In genomic region chr1:53316058-53316741, GRCh38 we compare ENCODE assay signal across 14 cellular contexts. TPM values are rescaled to one million over a fixed set of nuclear protein-coding genes. Genes with fewer than 3 reads are reported as not detected.
DNase-seq lines count a peak whose midpoint lies in the region; ATAC-seq and TF ChIP-seq lines count a peak whose summit lies in the region.
"Had no signal": no experiment of that assay in that cellular context is flagged by ENCODE, and none has a peak within 500 bp of the region (broad histone marks: within the 10 kb centered on the region; RNA-seq: fewer than 3 reads in every experiment).

No MANE protein-coding gene starts in this region.

- TF ChIP-seq CTCF in OCI-LY3 (IDR thresholded peaks at IDR 0.05; ENCODE audit: low read depth, low read length) (no peak), Caco-2 (IDR thresholded peaks at IDR 0.05; ENCODE audit: insufficient read depth in 1 of 2, low read depth in 1 of 2, low read length in 1 of 2, severe bottlenecking in 1 of 2, unreplicated experiment in 1 of 2) (no peak)

- 0 out of 2 replicates have a peak, but pooled peaks cover 3% of the 10 kb centered on the region for H4K20me1 ChIP-seq in OCI-LY3 (ENCODE audit: insufficient read depth, low read length)

- H3K4me3 ChIP-seq in OCI-LY3 (ENCODE audit: low read length) (peak overlapping the region; percentile 33; the same call in 1 of the 2 replicates), Caco-2 (ENCODE audit: low read depth, low read length) (no peak overlapping the region)
- H3K4me3 ChIP-seq: gastrocnemius medialis, upper lobe of left lung had no signal

- peak overlapping the region; percentile 69 for H3K27ac ChIP-seq in OCI-LY3 (ENCODE audit: low read length)
- H3K27ac ChIP-seq: gastrocnemius medialis, upper lobe of left lung had no signal

- H3K36me3 Mint-ChIP-seq in stimulated activated naive B cell treated with anti-CD40 and anti-IgM and Interleukin-4, amounts not matched to agents 10 μg/mL and 1 μg/mL and 100 μg/mL, for 72 hours: peaks cover 63 to 87% of the 10 kb centered on the region in 2 donors
- H3K36me3 Mint-ChIP-seq in Caco-2 (ENCODE audit: insufficient read depth, unreplicated experiment): no peaks in the 10 kb centered on the region

- H3K4me3 Mint-ChIP-seq in stimulated activated naive B cell treated with anti-CD40 and anti-IgM and Interleukin-4, amounts not matched to agents 10 μg/mL and 1 μg/mL and 100 μg/mL, for 72 hours: peak overlapping the region; percentile 21 to 23
- no peak overlapping the region for H3K4me3 Mint-ChIP-seq in Caco-2 (ENCODE audit: unreplicated experiment)
- H3K4me3 Mint-ChIP-seq: naive thymus-derived CD4-positive, alpha-beta T cell had no signal

- peaks cover 25% of the 10 kb centered on the region for H3K36me3 ChIP-seq in OCI-LY3 (replicated peaks; ENCODE audit: low read depth, low read length)
- no peaks in the 10 kb centered on the region for H3K36me3 ChIP-seq in Caco-2 (ENCODE audit: control insufficient read depth, insufficient read depth, low read length)
- H3K36me3 ChIP-seq: gastrocnemius medialis, upper lobe of left lung had no signal

- DNase-seq in Right ventricle myocardium inferior (ENCODE audit: missing footprints): peak; percentile 8
- DNase-seq in Right ventricle myocardium superior: no peak
- peak; percentile 32 for DNase-seq in foreskin melanocyte
- DNase-seq in stimulated activated naive B cell treated with anti-CD40 and anti-IgM and Interleukin-4, amounts not matched to agents 10 μg/mL and 1 μg/mL and 100 μg/mL, for 72 hours: no peak
- DNase-seq in Caco-2: no peak
- DNase-seq: gastrocnemius medialis; Karpas-422; naive thymus-derived CD4-positive, alpha-beta T cell; OCI-M1; stimulated activated CD4-positive, alpha-beta T cell treated with anti-CD3 and anti-CD28 coated beads, Interleukin-4, amount 100 ng/mL, for 24 hours; upper lobe of left lung had no signal

- intact Hi-C loops in Right ventricle myocardium inferior (cut with DNase I): no loop called here
- intact Hi-C loops in Right ventricle myocardium superior (cut with DNase I): no loop called here
- intact Hi-C loops in Caco-2 (cut with micrococcal nuclease; ENCODE audit: unreplicated experiment): no loop called here

- CTCF ChIA-PET in Caco-2 (lab: Charles Lee): interaction anchor here (0.7 kb wide), 1 partner anchor 77 kb away, joined by 3 read pairs; no protein-coding TSS in a partner anchor

- H3K27me3 Mint-ChIP-seq in stimulated activated naive B cell treated with anti-CD40 and anti-IgM and Interleukin-4, amounts not matched to agents 10 μg/mL and 1 μg/mL and 100 μg/mL, for 72 hours: no peaks in the 10 kb centered on the region
- H3K27me3 Mint-ChIP-seq in Caco-2 (ENCODE audit: insufficient read depth, unreplicated experiment): no peaks in the 10 kb centered on the region
- H3K27me3 Mint-ChIP-seq: naive thymus-derived CD4-positive, alpha-beta T cell had no signal

- H3K4me1 ChIP-seq in OCI-LY3 (ENCODE audit: low read length) (peaks cover 29% of the 10 kb centered on the region), Caco-2 (no peaks in the 10 kb centered on the region)

- H2AFZ ChIP-seq in OCI-LY3 (ENCODE audit: low read depth, low read length): no peak overlapping the region

- no peaks in the 10 kb centered on the region for H3K9me3 ChIP-seq in OCI-LY3 (ENCODE audit: insufficient read depth, low read length)
- no peaks in the 10 kb centered on the region for H3K9me3 ChIP-seq in Caco-2
- H3K9me3 ChIP-seq: gastrocnemius medialis, upper lobe of left lung had no signal

- peaks cover 42 to 78% of the 10 kb centered on the region in 2 donors for H3K4me1 Mint-ChIP-seq in stimulated activated naive B cell treated with anti-CD40 and anti-IgM and Interleukin-4, amounts not matched to agents 10 μg/mL and 1 μg/mL and 100 μg/mL, for 72 hours
- no peaks in the 10 kb centered on the region for H3K4me1 Mint-ChIP-seq in Caco-2 (ENCODE audit: low read depth, unreplicated experiment)

- H3K27ac Mint-ChIP-seq in stimulated activated naive B cell treated with anti-CD40 and anti-IgM and Interleukin-4, amounts not matched to agents 10 μg/mL and 1 μg/mL and 100 μg/mL, for 72 hours: peak overlapping the region; percentile 43
- no peak overlapping the region for H3K27ac Mint-ChIP-seq in Caco-2 (ENCODE audit: unreplicated experiment)

- H3K4me2 ChIP-seq in OCI-LY3 (ENCODE audit: low read length): peak overlapping the region; percentile 43

- no peak for ATAC-seq in Right ventricle myocardium inferior
- no peak for ATAC-seq in Right ventricle myocardium superior (ENCODE audit: poor library complexity)
- peak; percentile 15 to 20 for ATAC-seq in stimulated activated naive B cell treated with anti-CD40 and anti-IgM and Interleukin-4, amounts not matched to agents 10 μg/mL and 1 μg/mL and 100 μg/mL, for 72 hours (replicated peaks)
- ATAC-seq in GM19023 (IDR thresholded peaks at IDR 0.05; ENCODE audit: unreplicated experiment): no peak
- ATAC-seq in HG02798 (IDR thresholded peaks at IDR 0.05; ENCODE audit: poor library complexity, unreplicated experiment): no peak
- ATAC-seq: gastrocnemius medialis; naive thymus-derived CD4-positive, alpha-beta T cell had no signal

- no TSS peak for BruUV-seq in Caco-2 (replicated peaks; lab: Mats Ljungman, UMichigan)

- H3K27me3 ChIP-seq in OCI-LY3 (ENCODE audit: low read depth, low read length) (no peaks in the 10 kb centered on the region), Caco-2 (replicated peaks; ENCODE audit: control insufficient read depth, insufficient read depth, low read length) (no peaks in the 10 kb centered on the region)
- H3K27me3 ChIP-seq: gastrocnemius medialis, upper lobe of left lung had no signal

- no peaks in the 10 kb centered on the region for H3K9me3 Mint-ChIP-seq in stimulated activated naive B cell treated with anti-CD40 and anti-IgM and Interleukin-4, amounts not matched to agents 10 μg/mL and 1 μg/mL and 100 μg/mL, for 72 hours
- no peaks in the 10 kb centered on the region for H3K9me3 Mint-ChIP-seq in Caco-2 (ENCODE audit: unreplicated experiment)
- H3K9me3 Mint-ChIP-seq: naive thymus-derived CD4-positive, alpha-beta T cell had no signal

- H3K79me2 ChIP-seq in OCI-LY3 (ENCODE audit: low read length): peaks cover 89% of the 10 kb centered on the region

- peak overlapping the region; percentile 37; the same call in 1 of the 2 replicates for H3K9ac ChIP-seq in OCI-LY3 (ENCODE audit: low read length)

- POLR2A ChIA-PET in Caco-2 (lab: Charles Lee): no interaction called here

RNA-seq across cellular contexts. Expression of gene LRP8, which starts 11.7 kb away (rescaled TPM):
- 1.2 TPM for total RNA-seq in Right ventricle myocardium inferior
- total RNA-seq in Right ventricle myocardium superior: 1.5 TPM
- total RNA-seq in Caco-2 (2022): 10.8 and 11.8 TPM in 2 replicates

Comparison
In these comparisons a context has a peak if more than half of its experiments do, and no peak if none do; other contexts are left out.
1. DNase-seq: peak in Right ventricle myocardium inferior (single experiment) and foreskin melanocyte (single experiment); none in Right ventricle myocardium superior (single experiment), stimulated activated naive B cell treated with anti-CD40 and anti-IgM and Interleukin-4, amounts not matched to agents 10 μg/mL and 1 μg/mL and 100 μg/mL, for 72 hours (single experiment) and Caco-2 (0 of 2).
2. ATAC-seq: peak in stimulated activated naive B cell treated with anti-CD40 and anti-IgM and Interleukin-4, amounts not matched to agents 10 μg/mL and 1 μg/mL and 100 μg/mL, for 72 hours (2 of 2); none in Right ventricle myocardium inferior (single experiment), Right ventricle myocardium superior (single experiment), GM19023 (single experiment) and HG02798 (single experiment).